1 cellular context compared by ENCODE assay signal in genomic region chr4:84298023-84298718, GRCh38.
TF ChIP-seq lines count a peak whose summit lies in the region.

No MANE protein-coding gene starts in this region.

TF ChIP-seq in A549, 52 proteins besides CTCF, POLR2A, EP300 and RAD21 (continued from another document):
- no peak for TF ChIP-seq MYC (IDR thresholded peaks at IDR 0.05; ENCODE audit: borderline replicate concordance, low read length)
- no peak for TF ChIP-seq CBX2 (IDR thresholded peaks at IDR 0.05; ENCODE audit: borderline replicate concordance, low read depth)
- TF ChIP-seq FOSL2 (IDR thresholded peaks at IDR 0.05): no peak
- no peak for TF ChIP-seq FOSL2 (CRISPR knock-in tag; IDR thresholded peaks at IDR 0.05)
- no peak for TF ChIP-seq TP53 (CRISPR knock-in tag; IDR thresholded peaks at IDR 0.05)
